In genomic region chr6:144883915-144884314, GRCh38 we compare ENCODE assay signal across 28 cellular contexts.
"Had no signal": no experiment of that assay in that cellular context is flagged by ENCODE, and none has a peak within 500 bp of the region (broad histone marks: within the 10 kb centered on the region; RNA-seq: fewer than 3 reads in every experiment).

No MANE protein-coding gene starts in this region.

- H3K27ac ChIP-seq: neural progenitor cell, ovary, parathyroid adenoma, psoas muscle, skin epidermis, suprapubic skin, testis, tibial artery, transverse colon, upper lobe of left lung, vagina had no signal

- H3K79me2 ChIP-seq: parathyroid adenoma had no signal

- H3K4me1 ChIP-seq: neural progenitor cell, parathyroid adenoma, psoas muscle, spleen, suprapubic skin, testis, tibial artery, transverse colon, upper lobe of left lung, vagina had no signal

- H3K9ac ChIP-seq: neural progenitor cell, parathyroid adenoma had no signal

- H2AFZ ChIP-seq: neural progenitor cell, parathyroid adenoma had no signal

- DNase-seq: natural killer cell; occipital lobe; ovary; psoas muscle; right cardiac atrium; spleen; stimulated activated CD4-positive, alpha-beta T cell treated with anti-CD3 and anti-CD28 coated beads, Interleukin-12 subunit alpha, Interleukin-12 subunit beta, amount 100 ng/mL, for 4 hours; stimulated activated CD4-positive, alpha-beta T cell treated with anti-CD3 and anti-CD28 coated beads, Interleukin-1b, Interleukin-23, amount 100 ng/mL, for 48 hours; stimulated activated CD4-positive, alpha-beta T cell treated with anti-CD3 and anti-CD28 coated beads, Interleukin-4, amount 100 ng/mL, for 1 hour; stimulated activated CD4-positive, alpha-beta T cell treated with anti-CD3 and anti-CD28 coated beads, Interleukin-4, amount 100 ng/mL, for 4 hours; stimulated activated CD8-positive, alpha-beta memory T cell treated with anti-CD3 and anti-CD28 coated beads, Interleukin-4, amount 100 ng/mL, for 48 hours; stimulated activated naive CD4-positive, alpha-beta T cell; stimulated activated naive CD8-positive, alpha-beta T cell treated with anti-CD3 and anti-CD28 coated beads, Interleukin-15, amount 100 ng/mL, for 72 hours; stimulated activated naive CD8-positive, alpha-beta T cell treated with anti-CD3 and anti-CD28 coated beads, Interleukin-15, Interleukin-2, amounts not matched to agents 100 U/mL and 50 U/mL, for 24 hours; substantia nigra; testis; tibial artery; transverse colon; upper lobe of left lung had no signal

- H3K4me3 ChIP-seq: neural progenitor cell, ovary, psoas muscle, skin epidermis, smooth muscle cell, spleen, suprapubic skin, testis, tibial artery, transverse colon, upper lobe of left lung, vagina had no signal

- H3K27me3 ChIP-seq: neural progenitor cell, ovary, suprapubic skin, testis, tibial artery, transverse colon, upper lobe of left lung, vagina had no signal

- H3K4me2 ChIP-seq: neural progenitor cell, smooth muscle cell had no signal

- ATAC-seq: natural killer cell; psoas muscle; right cardiac atrium; sciatic nerve; stimulated activated memory B cell treated with anti-CD40 and anti-IgM and Interleukin-4, amounts not matched to agents 10 μg/mL and 1 μg/mL and 100 μg/mL, for 72 hours; stimulated activated naive CD8-positive, alpha-beta T cell treated with anti-CD3 and anti-CD28 coated beads, Interleukin-15, amount 100 ng/mL, for 72 hours; stimulated activated naive CD8-positive, alpha-beta T cell treated with anti-CD3 and anti-CD28 coated beads, Interleukin-15, Interleukin-2, amounts not matched to agents 100 U/mL and 50 U/mL, for 24 hours had no signal

- H3K36me3 ChIP-seq: neural progenitor cell, ovary, spleen, suprapubic skin, tibial artery, transverse colon, upper lobe of left lung, vagina had no signal

- H3K9me3 ChIP-seq: ovary, psoas muscle, spleen, suprapubic skin, testis, tibial artery, transverse colon, upper lobe of left lung, vagina had no signal

- FAIRE-seq: urothelium cell line had no signal
